Comparison of ENCODE assay signal across 10 cellular contexts in genomic region chr3:2303567-2303966, GRCh38.
DNase-seq lines count a peak whose midpoint lies in the region; ATAC-seq and TF ChIP-seq lines count a peak whose summit lies in the region.
"Had no signal": no experiment of that assay in that cellular context is flagged by ENCODE, and none has a peak within 500 bp of the region (broad histone marks: within the 10 kb centered on the region; RNA-seq: fewer than 3 reads in every experiment).

No MANE protein-coding gene starts in this region.

- H3K4me3 Mint-ChIP-seq in stimulated activated naive CD8-positive, alpha-beta T cell treated with anti-CD3 and anti-CD28 coated beads, Interleukin-15, amount 100 ng/mL, for 72 hours, result no peak overlapping the region
- H3K4me3 Mint-ChIP-seq: effector memory CD8-positive, alpha-beta T cell had no signal

- H3K27ac Mint-ChIP-seq in stimulated activated naive CD8-positive, alpha-beta T cell treated with anti-CD3 and anti-CD28 coated beads, Interleukin-15, amount 100 ng/mL, for 72 hours, result no peak overlapping the region
- H3K27ac Mint-ChIP-seq: effector memory CD8-positive, alpha-beta T cell had no signal

- in situ Hi-C loops in GM13977 (cut with MboI; ENCODE audit: low pct_unique_long_range_greater_than_20kb, low sequenced_read_pairs, unreplicated experiment), result no loop called here

- no peak for TF ChIP-seq CTCF in GM13977 (IDR thresholded peaks at IDR 0.05; ENCODE audit: extremely low read depth, insufficient read depth, missing control alignments)
- no peak for TF ChIP-seq CTCF in LNCaP clone FGC (IDR thresholded peaks at IDR 0.05; ENCODE audit: control insufficient read depth, extremely low read depth, insufficient read depth)

- ATAC-seq in stimulated activated naive CD8-positive, alpha-beta T cell treated with anti-CD3 and anti-CD28 coated beads, Interleukin-15, amount 100 ng/mL, for 72 hours, result no peak
- ATAC-seq: effector memory CD8-positive, alpha-beta T cell had no signal

- H3K9me3 Mint-ChIP-seq in stimulated activated naive CD8-positive, alpha-beta T cell treated with anti-CD3 and anti-CD28 coated beads, Interleukin-15, amount 100 ng/mL, for 72 hours, result no peaks in the 10 kb centered on the region

- no peaks in the 10 kb centered on the region for H3K27me3 Mint-ChIP-seq in stimulated activated naive CD8-positive, alpha-beta T cell treated with anti-CD3 and anti-CD28 coated beads, Interleukin-15, amount 100 ng/mL, for 72 hours
- H3K27me3 Mint-ChIP-seq: effector memory CD8-positive, alpha-beta T cell had no signal

- DNase-seq in GM13977 (ENCODE audit: low spot score), result peak; percentile 18
- DNase-seq in LNCaP clone FGC (ENCODE audit: low read depth), result peak; percentile 6
- DNase-seq in amniotic epithelial cell (ENCODE audit: low read depth), result peak; percentile 2
- DNase-seq in mucosa of gallbladder (ENCODE audit: low spot score), result peak; percentile 20
- DNase-seq in NCI-H446 (lab: John Stamatoyannopoulos, UW), result no peak
- DNase-seq in stimulated activated naive CD8-positive, alpha-beta T cell treated with anti-CD3 and anti-CD28 coated beads, Interleukin-15, amount 100 ng/mL, for 72 hours, result no peak
- DNase-seq in DMS153 treated with DMSO at 0.1 percent for 48 hours (lab: John Stamatoyannopoulos, UW; ENCODE audit: unreplicated experiment), result no peak
- DNase-seq: effector memory CD8-positive, alpha-beta T cell; NCI-H524 treated with DMSO at 0.1 percent for 48 hours; ovary had no signal

- no peak overlapping the region for H3K4me3 ChIP-seq in LNCaP clone FGC (ENCODE audit: low read depth, low read length)
- H3K4me3 ChIP-seq: ovary had no signal

- H3K4me1 Mint-ChIP-seq in stimulated activated naive CD8-positive, alpha-beta T cell treated with anti-CD3 and anti-CD28 coated beads, Interleukin-15, amount 100 ng/mL, for 72 hours, result no peaks in the 10 kb centered on the region

Comparison
In these comparisons a context has a peak if more than half of its experiments do, and no peak if none do; other contexts are left out.
1. DNase-seq: peak in GM13977 (single experiment), LNCaP clone FGC (single experiment), amniotic epithelial cell (single experiment) and mucosa of gallbladder (single experiment); none in NCI-H446 (0 of 2), stimulated activated naive CD8-positive, alpha-beta T cell treated with anti-CD3 and anti-CD28 coated beads, Interleukin-15, amount 100 ng/mL, for 72 hours (0 of 2) and DMS153 treated with DMSO at 0.1 percent for 48 hours (single experiment).